ENCODE assay signal across 1 cellular context in the genomic region with DNA sequence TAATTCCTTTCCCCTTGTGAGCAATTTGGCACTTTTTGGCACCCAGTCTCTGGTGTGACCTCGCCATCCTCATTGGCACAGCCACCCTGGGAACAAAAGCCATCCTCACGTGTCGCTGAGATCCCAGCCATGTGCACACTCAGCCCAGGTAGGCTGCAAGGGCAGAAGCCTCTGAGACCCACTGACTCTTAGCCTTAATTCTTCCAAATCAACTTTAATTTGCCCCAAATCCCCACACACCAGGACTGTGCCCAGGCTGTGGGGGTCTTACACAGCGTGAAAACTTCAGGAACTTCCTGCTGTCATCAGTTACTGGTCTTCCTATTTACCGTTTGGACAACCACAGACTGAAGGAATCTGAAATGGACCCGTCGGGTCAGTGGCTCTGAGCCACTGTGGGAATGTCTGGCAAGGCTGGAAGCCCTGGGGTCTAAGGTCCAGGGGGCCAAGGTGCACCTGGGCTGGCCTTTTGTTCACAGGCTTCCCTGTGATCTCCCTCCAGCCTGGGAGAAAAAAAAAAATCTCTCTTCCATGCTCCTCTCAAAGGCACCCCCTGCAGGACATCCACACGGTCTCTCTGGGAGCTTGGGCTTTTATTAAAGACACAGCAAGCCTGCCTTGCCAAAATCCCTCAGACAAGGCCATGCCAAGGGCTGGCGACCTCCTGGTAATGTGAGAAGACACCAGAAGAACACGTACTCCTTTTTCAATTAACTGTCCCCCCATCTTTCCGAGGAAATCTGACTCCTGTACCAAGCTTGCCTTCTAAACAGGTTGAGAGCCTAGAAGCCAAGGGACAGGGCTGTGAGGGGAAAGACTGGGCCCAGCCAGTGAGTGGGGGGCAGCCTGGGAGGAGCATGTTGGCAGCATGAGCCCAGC.
TF ChIP-seq lines count a peak whose summit lies in the region.

No MANE protein-coding gene starts in this region.

TF ChIP-seq in HepG2, 621 proteins besides CTCF, POLR2A, EP300 and RAD21 (continued from another document and continues in another):
- TF ChIP-seq, protein P1, sequence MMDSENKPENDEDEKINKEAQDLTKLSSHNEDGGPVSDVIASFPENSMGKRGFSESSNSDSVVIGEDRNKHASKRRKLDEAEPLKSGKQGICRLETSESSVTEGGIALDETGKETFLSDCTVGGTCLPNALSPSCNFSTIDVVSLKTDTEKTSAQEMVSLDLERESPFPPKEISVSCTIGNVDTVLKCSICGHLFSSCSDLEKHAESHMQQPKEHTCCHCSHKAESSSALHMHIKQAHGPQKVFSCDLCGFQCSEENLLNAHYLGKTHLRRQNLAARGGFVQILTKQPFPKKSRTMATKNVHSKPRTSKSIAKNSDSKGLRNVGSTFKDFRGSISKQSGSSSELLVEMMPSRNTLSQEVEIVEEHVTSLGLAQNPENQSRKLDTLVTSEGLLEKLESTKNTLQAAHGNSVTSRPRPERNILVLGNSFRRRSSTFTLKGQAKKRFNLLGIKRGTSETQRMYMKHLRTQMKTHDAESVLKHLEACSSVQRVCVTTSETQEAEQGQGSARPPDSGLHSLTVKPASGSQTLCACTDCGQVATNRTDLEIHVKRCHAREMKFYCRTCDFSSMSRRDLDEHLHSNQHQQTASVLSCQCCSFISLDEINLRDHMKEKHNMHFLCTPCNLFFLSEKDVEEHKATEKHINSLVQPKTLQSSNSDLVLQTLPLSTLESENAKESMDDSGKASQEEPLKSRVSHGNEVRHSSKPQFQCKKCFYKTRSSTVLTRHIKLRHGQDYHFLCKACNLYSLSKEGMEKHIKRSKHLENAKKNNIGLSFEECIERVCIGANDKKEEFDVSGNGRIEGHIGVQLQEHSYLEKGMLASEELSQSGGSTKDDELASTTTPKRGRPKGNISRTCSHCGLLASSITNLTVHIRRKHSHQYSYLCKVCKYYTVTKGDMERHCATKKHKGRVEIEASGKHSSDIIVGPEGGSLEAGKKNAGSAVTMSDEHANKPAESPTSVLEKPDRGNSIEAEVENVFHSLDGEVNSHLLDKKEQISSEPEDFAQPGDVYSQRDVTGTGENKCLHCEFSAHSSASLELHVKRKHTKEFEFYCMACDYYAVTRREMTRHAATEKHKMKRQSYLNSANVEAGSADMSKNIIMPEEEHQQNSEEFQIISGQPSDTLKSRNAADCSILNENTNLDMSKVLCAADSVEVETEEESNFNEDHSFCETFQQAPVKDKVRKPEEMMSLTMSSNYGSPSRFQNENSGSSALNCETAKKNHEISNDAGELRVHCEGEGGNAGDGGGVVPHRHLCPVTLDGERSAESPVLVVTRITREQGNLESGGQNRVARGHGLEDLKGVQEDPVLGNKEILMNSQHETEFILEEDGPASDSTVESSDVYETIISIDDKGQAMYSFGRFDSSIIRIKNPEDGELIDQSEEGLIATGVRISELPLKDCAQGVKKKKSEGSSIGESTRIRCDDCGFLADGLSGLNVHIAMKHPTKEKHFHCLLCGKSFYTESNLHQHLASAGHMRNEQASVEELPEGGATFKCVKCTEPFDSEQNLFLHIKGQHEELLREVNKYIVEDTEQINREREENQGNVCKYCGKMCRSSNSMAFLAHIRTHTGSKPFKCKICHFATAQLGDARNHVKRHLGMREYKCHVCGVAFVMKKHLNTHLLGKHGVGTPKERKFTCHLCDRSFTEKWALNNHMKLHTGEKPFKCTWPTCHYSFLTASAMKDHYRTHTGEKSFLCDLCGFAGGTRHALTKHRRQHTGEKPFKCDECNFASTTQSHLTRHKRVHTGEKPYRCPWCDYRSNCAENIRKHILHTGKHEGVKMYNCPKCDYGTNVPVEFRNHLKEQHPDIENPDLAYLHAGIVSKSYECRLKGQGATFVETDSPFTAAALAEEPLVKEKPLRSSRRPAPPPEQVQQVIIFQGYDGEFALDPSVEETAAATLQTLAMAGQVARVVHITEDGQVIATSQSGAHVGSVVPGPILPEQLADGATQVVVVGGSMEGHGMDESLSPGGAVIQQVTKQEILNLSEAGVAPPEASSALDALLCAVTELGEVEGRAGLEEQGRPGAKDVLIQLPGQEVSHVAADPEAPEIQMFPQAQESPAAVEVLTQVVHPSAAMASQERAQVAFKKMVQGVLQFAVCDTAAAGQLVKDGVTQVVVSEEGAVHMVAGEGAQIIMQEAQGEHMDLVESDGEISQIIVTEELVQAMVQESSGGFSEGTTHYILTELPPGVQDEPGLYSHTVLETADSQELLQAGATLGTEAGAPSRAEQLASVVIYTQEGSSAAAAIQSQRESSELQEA (CRISPR knock-in tag; IDR thresholded peaks at IDR 0.05; ENCODE audit: not compliant biosample characterization): no peak
- TF ChIP-seq GLI4 (CRISPR knock-in tag; IDR thresholded peaks at IDR 0.05; ENCODE audit: borderline replicate concordance): 0 out of 2 replicates have a peak, but pooled peaks have one; percentile 39
- no peak; the same call in 1 of the 2 replicates for TF ChIP-seq ZNF224 (CRISPR knock-in tag; IDR thresholded peaks at IDR 0.05)
- TF ChIP-seq, protein P2, sequence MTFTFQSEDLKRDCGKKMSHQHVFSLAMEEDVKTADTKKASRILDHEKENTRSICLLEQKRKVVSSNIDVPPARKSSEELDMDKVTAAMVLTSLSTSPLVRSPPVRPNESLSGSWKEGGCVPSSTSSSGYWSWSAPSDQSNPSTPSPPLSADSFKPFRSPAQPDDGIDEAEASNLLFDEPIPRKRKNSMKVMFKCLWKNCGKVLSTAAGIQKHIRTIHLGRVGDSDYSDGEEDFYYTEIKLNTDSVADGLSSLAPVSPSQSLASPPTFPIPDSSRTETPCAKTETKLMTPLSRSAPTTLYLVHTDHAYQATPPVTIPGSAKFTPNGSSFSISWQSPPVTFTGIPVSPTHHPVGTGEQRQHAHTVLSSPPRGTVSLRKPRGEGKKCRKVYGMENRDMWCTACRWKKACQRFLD (CRISPR knock-in tag; IDR thresholded peaks at IDR 0.05; ENCODE audit: borderline replicate concordance): no peak
- TF ChIP-seq ZNF562 (CRISPR knock-in tag; IDR thresholded peaks at IDR 0.05; ENCODE audit: borderline replicate concordance): no peak
- peak; percentile 12; the same call in 1 of the 2 replicates for TF ChIP-seq EED (CRISPR knock-in tag; IDR thresholded peaks at IDR 0.05)
- peak; percentile 50; the same call in 1 of the 2 replicates for TF ChIP-seq YEATS2 (CRISPR knock-in tag; IDR thresholded peaks at IDR 0.05; ENCODE audit: borderline replicate concordance)
- peak; percentile 92 for TF ChIP-seq ZNF598 (CRISPR knock-in tag; IDR thresholded peaks at IDR 0.05; ENCODE audit: borderline replicate concordance)
- TF ChIP-seq ZNF724P (CRISPR knock-in tag; IDR thresholded peaks at IDR 0.05; ENCODE audit: borderline replicate concordance): no peak
- TF ChIP-seq, protein P3, sequence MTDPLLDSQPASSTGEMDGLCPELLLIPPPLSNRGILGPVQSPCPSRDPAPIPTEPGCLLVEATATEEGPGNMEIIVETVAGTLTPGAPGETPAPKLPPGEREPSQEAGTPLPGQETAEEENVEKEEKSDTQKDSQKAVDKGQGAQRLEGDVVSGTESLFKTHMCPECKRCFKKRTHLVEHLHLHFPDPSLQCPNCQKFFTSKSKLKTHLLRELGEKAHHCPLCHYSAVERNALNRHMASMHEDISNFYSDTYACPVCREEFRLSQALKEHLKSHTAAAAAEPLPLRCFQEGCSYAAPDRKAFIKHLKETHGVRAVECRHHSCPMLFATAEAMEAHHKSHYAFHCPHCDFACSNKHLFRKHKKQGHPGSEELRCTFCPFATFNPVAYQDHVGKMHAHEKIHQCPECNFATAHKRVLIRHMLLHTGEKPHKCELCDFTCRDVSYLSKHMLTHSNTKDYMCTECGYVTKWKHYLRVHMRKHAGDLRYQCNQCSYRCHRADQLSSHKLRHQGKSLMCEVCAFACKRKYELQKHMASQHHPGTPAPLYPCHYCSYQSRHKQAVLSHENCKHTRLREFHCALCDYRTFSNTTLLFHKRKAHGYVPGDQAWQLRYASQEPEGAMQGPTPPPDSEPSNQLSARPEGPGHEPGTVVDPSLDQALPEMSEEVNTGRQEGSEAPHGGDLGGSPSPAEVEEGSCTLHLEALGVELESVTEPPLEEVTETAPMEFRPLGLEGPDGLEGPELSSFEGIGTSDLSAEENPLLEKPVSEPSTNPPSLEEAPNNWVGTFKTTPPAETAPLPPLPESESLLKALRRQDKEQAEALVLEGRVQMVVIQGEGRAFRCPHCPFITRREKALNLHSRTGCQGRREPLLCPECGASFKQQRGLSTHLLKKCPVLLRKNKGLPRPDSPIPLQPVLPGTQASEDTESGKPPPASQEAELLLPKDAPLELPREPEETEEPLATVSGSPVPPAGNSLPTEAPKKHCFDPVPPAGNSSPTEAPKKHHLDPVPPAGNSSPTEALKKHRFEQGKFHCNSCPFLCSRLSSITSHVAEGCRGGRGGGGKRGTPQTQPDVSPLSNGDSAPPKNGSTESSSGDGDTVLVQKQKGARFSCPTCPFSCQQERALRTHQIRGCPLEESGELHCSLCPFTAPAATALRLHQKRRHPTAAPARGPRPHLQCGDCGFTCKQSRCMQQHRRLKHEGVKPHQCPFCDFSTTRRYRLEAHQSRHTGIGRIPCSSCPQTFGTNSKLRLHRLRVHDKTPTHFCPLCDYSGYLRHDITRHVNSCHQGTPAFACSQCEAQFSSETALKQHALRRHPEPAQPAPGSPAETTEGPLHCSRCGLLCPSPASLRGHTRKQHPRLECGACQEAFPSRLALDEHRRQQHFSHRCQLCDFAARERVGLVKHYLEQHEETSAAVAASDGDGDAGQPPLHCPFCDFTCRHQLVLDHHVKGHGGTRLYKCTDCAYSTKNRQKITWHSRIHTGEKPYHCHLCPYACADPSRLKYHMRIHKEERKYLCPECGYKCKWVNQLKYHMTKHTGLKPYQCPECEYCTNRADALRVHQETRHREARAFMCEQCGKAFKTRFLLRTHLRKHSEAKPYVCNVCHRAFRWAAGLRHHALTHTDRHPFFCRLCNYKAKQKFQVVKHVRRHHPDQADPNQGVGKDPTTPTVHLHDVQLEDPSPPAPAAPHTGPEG (CRISPR knock-in tag; IDR thresholded peaks at IDR 0.05): peak; percentile 14; the same call in 1 of the 2 replicates
- TF ChIP-seq RXRB (CRISPR knock-in tag; IDR thresholded peaks at IDR 0.05; ENCODE audit: borderline replicate concordance): peak; percentile 89
- TF ChIP-seq ZBTB38 (CRISPR knock-in tag; IDR thresholded peaks at IDR 0.05): peak; percentile 27; the same call in 1 of the 2 replicates
- no peak for TF ChIP-seq FOXK2 (IDR thresholded peaks at IDR 0.05)
- 0 out of 2 replicates have a peak, but pooled peaks have one; percentile 41 for TF ChIP-seq ZNF563 (CRISPR knock-in tag; IDR thresholded peaks at IDR 0.05)
- TF ChIP-seq FIP1L1 (IDR thresholded peaks at IDR 0.05; ENCODE audit: borderline replicate concordance, insufficient read depth, low read depth, low read length): no peak
- no peak for TF ChIP-seq U2AF1 (optimal IDR thresholded peaks at IDR 0.05; ENCODE audit: low read depth, low read length)
- TF ChIP-seq KDM1A (CRISPR knock-in tag; IDR thresholded peaks at IDR 0.05): peak; percentile 60; the same call in 1 of the 2 replicates
- 0 out of 2 replicates have a peak, but pooled peaks have one; percentile 40 for TF ChIP-seq SETDB1 (CRISPR knock-in tag; IDR thresholded peaks at IDR 0.05; ENCODE audit: borderline replicate concordance)
- TF ChIP-seq, protein P4, sequence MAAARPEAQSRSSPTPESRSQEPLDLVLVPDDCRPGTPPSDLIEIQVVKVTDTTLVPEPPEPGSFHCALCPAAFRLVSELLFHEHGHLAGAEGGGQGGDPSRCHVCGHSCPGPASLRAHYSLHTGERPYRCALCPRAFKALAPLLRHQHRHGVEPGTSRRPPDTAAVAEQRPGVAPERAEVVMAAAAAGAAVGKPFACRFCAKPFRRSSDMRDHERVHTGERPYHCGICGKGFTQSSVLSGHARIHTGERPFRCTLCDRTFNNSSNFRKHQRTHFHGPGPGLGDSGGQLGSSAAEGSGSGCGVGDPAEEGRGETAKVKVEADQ (CRISPR knock-in tag; IDR thresholded peaks at IDR 0.05; ENCODE audit: borderline replicate concordance): no peak; the same call in 1 of the 2 replicates
- TF ChIP-seq AHR (CRISPR knock-in tag; IDR thresholded peaks at IDR 0.05): no peak
- TF ChIP-seq SIN3A (IDR thresholded peaks at IDR 0.05; ENCODE audit: borderline replicate concordance, low read depth, low read length): no peak
- TF ChIP-seq, protein P5, sequence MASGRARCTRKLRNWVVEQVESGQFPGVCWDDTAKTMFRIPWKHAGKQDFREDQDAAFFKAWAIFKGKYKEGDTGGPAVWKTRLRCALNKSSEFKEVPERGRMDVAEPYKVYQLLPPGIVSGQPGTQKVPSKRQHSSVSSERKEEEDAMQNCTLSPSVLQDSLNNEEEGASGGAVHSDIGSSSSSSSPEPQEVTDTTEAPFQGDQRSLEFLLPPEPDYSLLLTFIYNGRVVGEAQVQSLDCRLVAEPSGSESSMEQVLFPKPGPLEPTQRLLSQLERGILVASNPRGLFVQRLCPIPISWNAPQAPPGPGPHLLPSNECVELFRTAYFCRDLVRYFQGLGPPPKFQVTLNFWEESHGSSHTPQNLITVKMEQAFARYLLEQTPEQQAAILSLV (CRISPR knock-in tag; IDR thresholded peaks at IDR 0.05; ENCODE audit: borderline replicate concordance): no peak
- no peak for TF ChIP-seq EZH2 (conservative IDR thresholded peaks at IDR 0.05; ENCODE audit: low read depth, low read length)
- no peak for TF ChIP-seq HHEX (CRISPR knock-in tag; IDR thresholded peaks at IDR 0.05)
- TF ChIP-seq, protein P6, sequence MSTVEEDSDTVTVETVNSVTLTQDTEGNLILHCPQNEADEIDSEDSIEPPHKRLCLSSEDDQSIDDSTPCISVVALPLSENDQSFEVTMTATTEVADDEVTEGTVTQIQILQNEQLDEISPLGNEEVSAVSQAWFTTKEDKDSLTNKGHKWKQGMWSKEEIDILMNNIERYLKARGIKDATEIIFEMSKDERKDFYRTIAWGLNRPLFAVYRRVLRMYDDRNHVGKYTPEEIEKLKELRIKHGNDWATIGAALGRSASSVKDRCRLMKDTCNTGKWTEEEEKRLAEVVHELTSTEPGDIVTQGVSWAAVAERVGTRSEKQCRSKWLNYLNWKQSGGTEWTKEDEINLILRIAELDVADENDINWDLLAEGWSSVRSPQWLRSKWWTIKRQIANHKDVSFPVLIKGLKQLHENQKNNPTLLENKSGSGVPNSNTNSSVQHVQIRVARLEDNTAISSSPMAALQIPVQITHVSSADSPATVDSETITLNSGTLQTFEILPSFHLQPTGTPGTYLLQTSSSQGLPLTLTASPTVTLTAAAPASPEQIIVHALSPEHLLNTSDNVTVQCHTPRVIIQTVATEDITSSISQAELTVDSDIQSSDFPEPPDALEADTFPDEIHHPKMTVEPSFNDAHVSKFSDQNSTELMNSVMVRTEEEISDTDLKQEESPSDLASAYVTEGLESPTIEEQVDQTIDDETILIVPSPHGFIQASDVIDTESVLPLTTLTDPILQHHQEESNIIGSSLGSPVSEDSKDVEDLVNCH (CRISPR knock-in tag; IDR thresholded peaks at IDR 0.05): no peak
- TF ChIP-seq, protein P7, sequence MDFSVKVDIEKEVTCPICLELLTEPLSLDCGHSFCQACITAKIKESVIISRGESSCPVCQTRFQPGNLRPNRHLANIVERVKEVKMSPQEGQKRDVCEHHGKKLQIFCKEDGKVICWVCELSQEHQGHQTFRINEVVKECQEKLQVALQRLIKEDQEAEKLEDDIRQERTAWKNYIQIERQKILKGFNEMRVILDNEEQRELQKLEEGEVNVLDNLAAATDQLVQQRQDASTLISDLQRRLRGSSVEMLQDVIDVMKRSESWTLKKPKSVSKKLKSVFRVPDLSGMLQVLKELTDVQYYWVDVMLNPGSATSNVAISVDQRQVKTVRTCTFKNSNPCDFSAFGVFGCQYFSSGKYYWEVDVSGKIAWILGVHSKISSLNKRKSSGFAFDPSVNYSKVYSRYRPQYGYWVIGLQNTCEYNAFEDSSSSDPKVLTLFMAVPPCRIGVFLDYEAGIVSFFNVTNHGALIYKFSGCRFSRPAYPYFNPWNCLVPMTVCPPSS (IDR thresholded peaks at IDR 0.05): no peak
